Comparison of ENCODE assay signal across 16 cellular contexts in genomic region chr10:30447125-30447799, GRCh38. TPM values are rescaled to one million over a fixed set of nuclear protein-coding genes. Genes with fewer than 3 reads are reported as not detected.
DNase-seq lines count a peak whose midpoint lies in the region; ATAC-seq and TF ChIP-seq lines count a peak whose summit lies in the region.
"Had no signal": no experiment of that assay in that cellular context is flagged by ENCODE, and none has a peak within 500 bp of the region (broad histone marks: within the 10 kb centered on the region; RNA-seq: fewer than 3 reads in every experiment).

No MANE protein-coding gene starts in this region.

- TF ChIP-seq CTCF in lower leg skin (IDR thresholded peaks at IDR 0.05): no peak

- intact Hi-C loops in activated T-helper 1 cell treated with anti-CD3 and anti-CD28 coated beads, Interleukin-12 subunit alpha, Interleukin-12 subunit beta, Interleukin-2, Interleukin-4 antibody, amounts not matched to agents 30 ng/mL and 10 ng/mL and 1 ng/mL, durations not matched to agents 14 hours and 24 hours and 36 hours (cut with micrococcal nuclease): loop anchor here (1.0 to 5.0 kb wide), 2 partner anchors 10 to 35 kb away; no protein-coding TSS in a partner anchor
- intact Hi-C loops in lower leg skin (cut with DNase I; ENCODE audit: low total_unique reads): no loop called here

- TF ChIP-seq POLR2A in lower leg skin (IDR thresholded peaks at IDR 0.05): no peak

- H3K36me3 Mint-ChIP-seq in activated naive CD8-positive, alpha-beta T cell treated with anti-CD3 and anti-CD28 coated beads, Interleukin-2, amount 50 U/mL, for 24 hours (ENCODE audit: low read depth): peaks cover 50% of the 10 kb centered on the region
- peaks cover 30% of the 10 kb centered on the region for H3K36me3 Mint-ChIP-seq in activated naive CD8-positive, alpha-beta T cell treated with anti-CD3 and anti-CD28 coated beads for 36 hours
- peaks cover 53% of the 10 kb centered on the region for H3K36me3 Mint-ChIP-seq in activated T-helper 1 cell treated with anti-CD3 and anti-CD28 coated beads, Interleukin-12 subunit alpha, Interleukin-12 subunit beta, Interleukin-2, Interleukin-4 antibody, amounts not matched to agents 30 ng/mL and 10 ng/mL and 1 ng/mL, durations not matched to agents 14 hours and 24 hours and 36 hours (ENCODE audit: low read depth)

- no peak for DNase-seq in activated naive CD8-positive, alpha-beta T cell treated with anti-CD3 and anti-CD28 coated beads, Interleukin-2, amount 50 U/mL, for 24 hours
- no peak for DNase-seq in activated naive CD8-positive, alpha-beta T cell treated with anti-CD3 and anti-CD28 coated beads for 36 hours
- no peak for DNase-seq in activated T-helper 1 cell treated with anti-CD3 and anti-CD28 coated beads, Interleukin-12 subunit alpha, Interleukin-12 subunit beta, Interleukin-2, Interleukin-4 antibody, amounts not matched to agents 30 ng/mL and 10 ng/mL and 1 ng/mL, durations not matched to agents 14 hours and 24 hours and 36 hours (ENCODE audit: low spot score)
- peak; percentile 94 for DNase-seq in iris pigment epithelial cell (ENCODE audit: low read depth)
- DNase-seq in AG08395 (ENCODE audit: low spot score): no peak
- DNase-seq in stimulated activated CD4-positive, alpha-beta T cell treated with anti-CD3 and anti-CD28 coated beads, Interleukin-2, amount 100 ng/mL, for 24 hours: no peak
- DNase-seq in lower leg skin (ENCODE audit: low spot score in 2 of 2): no peak
- DNase-seq: activated CD4-positive, alpha-beta T cell treated with anti-CD3 and anti-CD28 coated beads for 1 hour; H7; KBM-7; nephron progenitor cell; spleen had no signal

- peak; percentile 72 for ATAC-seq in activated naive CD8-positive, alpha-beta T cell treated with anti-CD3 and anti-CD28 coated beads, Interleukin-2, amount 50 U/mL, for 24 hours
- ATAC-seq in HG02763 (IDR thresholded peaks at IDR 0.05; ENCODE audit: unreplicated experiment): no peak

- no peaks in the 10 kb centered on the region for H3K9me3 Mint-ChIP-seq in activated naive CD8-positive, alpha-beta T cell treated with anti-CD3 and anti-CD28 coated beads, Interleukin-2, amount 50 U/mL, for 24 hours
- H3K9me3 Mint-ChIP-seq in activated naive CD8-positive, alpha-beta T cell treated with anti-CD3 and anti-CD28 coated beads for 36 hours: no peaks in the 10 kb centered on the region
- no peaks in the 10 kb centered on the region for H3K9me3 Mint-ChIP-seq in activated T-helper 1 cell treated with anti-CD3 and anti-CD28 coated beads, Interleukin-12 subunit alpha, Interleukin-12 subunit beta, Interleukin-2, Interleukin-4 antibody, amounts not matched to agents 30 ng/mL and 10 ng/mL and 1 ng/mL, durations not matched to agents 14 hours and 24 hours and 36 hours
- H3K9me3 Mint-ChIP-seq: activated naive CD4-positive, alpha-beta T cell treated with anti-CD3 and anti-CD28 coated beads, Interleukin-2, amount 50 U/mL, for 24 hours; nephron progenitor cell had no signal

- no peak overlapping the region for H3K27ac Mint-ChIP-seq in activated naive CD8-positive, alpha-beta T cell treated with anti-CD3 and anti-CD28 coated beads, Interleukin-2, amount 50 U/mL, for 24 hours
- H3K27ac Mint-ChIP-seq in activated naive CD8-positive, alpha-beta T cell treated with anti-CD3 and anti-CD28 coated beads for 36 hours: no peak overlapping the region
- H3K27ac Mint-ChIP-seq in activated T-helper 1 cell treated with anti-CD3 and anti-CD28 coated beads, Interleukin-12 subunit alpha, Interleukin-12 subunit beta, Interleukin-2, Interleukin-4 antibody, amounts not matched to agents 30 ng/mL and 10 ng/mL and 1 ng/mL, durations not matched to agents 14 hours and 24 hours and 36 hours: peak overlapping the region; percentile 73
- H3K27ac Mint-ChIP-seq: activated naive CD4-positive, alpha-beta T cell treated with anti-CD3 and anti-CD28 coated beads, Interleukin-2, amount 50 U/mL, for 24 hours; nephron progenitor cell had no signal

- WGBS in lower leg skin, 2 donors: 54 to 62% methylated on average over 10 of the region's 10 CpGs

- H3K4me3 Mint-ChIP-seq in activated naive CD8-positive, alpha-beta T cell treated with anti-CD3 and anti-CD28 coated beads, Interleukin-2, amount 50 U/mL, for 24 hours: no peak overlapping the region
- H3K4me3 Mint-ChIP-seq in activated naive CD8-positive, alpha-beta T cell treated with anti-CD3 and anti-CD28 coated beads for 36 hours: no peak overlapping the region
- H3K4me3 Mint-ChIP-seq in activated T-helper 1 cell treated with anti-CD3 and anti-CD28 coated beads, Interleukin-12 subunit alpha, Interleukin-12 subunit beta, Interleukin-2, Interleukin-4 antibody, amounts not matched to agents 30 ng/mL and 10 ng/mL and 1 ng/mL, durations not matched to agents 14 hours and 24 hours and 36 hours: no peak overlapping the region
- H3K4me3 Mint-ChIP-seq: activated naive CD4-positive, alpha-beta T cell treated with anti-CD3 and anti-CD28 coated beads, Interleukin-2, amount 50 U/mL, for 24 hours; nephron progenitor cell had no signal

- H3K27me3 Mint-ChIP-seq in activated naive CD8-positive, alpha-beta T cell treated with anti-CD3 and anti-CD28 coated beads, Interleukin-2, amount 50 U/mL, for 24 hours: no peaks in the 10 kb centered on the region
- no peaks in the 10 kb centered on the region for H3K27me3 Mint-ChIP-seq in activated naive CD8-positive, alpha-beta T cell treated with anti-CD3 and anti-CD28 coated beads for 36 hours
- no peaks in the 10 kb centered on the region for H3K27me3 Mint-ChIP-seq in activated T-helper 1 cell treated with anti-CD3 and anti-CD28 coated beads, Interleukin-12 subunit alpha, Interleukin-12 subunit beta, Interleukin-2, Interleukin-4 antibody, amounts not matched to agents 30 ng/mL and 10 ng/mL and 1 ng/mL, durations not matched to agents 14 hours and 24 hours and 36 hours (ENCODE audit: insufficient read depth)
- H3K27me3 Mint-ChIP-seq: activated naive CD4-positive, alpha-beta T cell treated with anti-CD3 and anti-CD28 coated beads, Interleukin-2, amount 50 U/mL, for 24 hours had no signal

- H3K4me3 ChIP-seq in lower leg skin (ENCODE audit: low read depth, poor library complexity, severe bottlenecking): no peak overlapping the region
- H3K4me3 ChIP-seq: BLaER1, SJSA1, spleen had no signal

- peaks cover 15% of the 10 kb centered on the region for H3K4me1 Mint-ChIP-seq in activated naive CD8-positive, alpha-beta T cell treated with anti-CD3 and anti-CD28 coated beads, Interleukin-2, amount 50 U/mL, for 24 hours
- no peaks in the 10 kb centered on the region for H3K4me1 Mint-ChIP-seq in activated naive CD8-positive, alpha-beta T cell treated with anti-CD3 and anti-CD28 coated beads for 36 hours
- H3K4me1 Mint-ChIP-seq in activated T-helper 1 cell treated with anti-CD3 and anti-CD28 coated beads, Interleukin-12 subunit alpha, Interleukin-12 subunit beta, Interleukin-2, Interleukin-4 antibody, amounts not matched to agents 30 ng/mL and 10 ng/mL and 1 ng/mL, durations not matched to agents 14 hours and 24 hours and 36 hours (ENCODE audit: low read depth): peaks cover 55% of the 10 kb centered on the region
- H3K4me1 Mint-ChIP-seq: nephron progenitor cell had no signal

RNA-seq across cellular contexts. Expression of gene MAP3K8, which starts 13.3 kb away (rescaled TPM):
- total RNA-seq in activated naive CD8-positive, alpha-beta T cell treated with anti-CD3 and anti-CD28 coated beads for 36 hours: 10 to 100 TPM; 18.0 to 18.5 TPM
- 34.7 and 37.5 TPM in 2 replicates for total RNA-seq in activated T-helper 1 cell treated with anti-CD3 and anti-CD28 coated beads, Interleukin-12 subunit alpha, Interleukin-12 subunit beta, Interleukin-2, Interleukin-4 antibody, amounts not matched to agents 30 ng/mL and 10 ng/mL and 1 ng/mL, durations not matched to agents 14 hours and 24 hours and 36 hours
- total RNA-seq in lower leg skin: 10 to 100 TPM; 27.0 to 41.8 (median 35.5) TPM
